8 cellular contexts compared by ENCODE assay signal in genomic region chr3:23183731-23184130, GRCh38. TPM values are rescaled to one million over a fixed set of nuclear protein-coding genes. Genes with fewer than 3 reads are reported as not detected.
DNase-seq lines count a peak whose midpoint lies in the region; ATAC-seq and TF ChIP-seq lines count a peak whose summit lies in the region.

No MANE protein-coding gene starts in this region.

- H3K27me3 Mint-ChIP-seq in WTC11 (ENCODE audit: low read depth), result no peaks in the 10 kb centered on the region

- CTCF ChIA-PET in AG04449 (lab: Yijun Ruan, JAX) (no interaction called here), HEK293T (lab: Yijun Ruan, JAX) (no interaction called here), WTC11 (lab: Charles Lee) (no interaction called here)

- H3K27ac Mint-ChIP-seq in WTC11, result no peak overlapping the region

- ATAC-seq in WTC11 (peak; percentile 100), HG03135 (IDR thresholded peaks at IDR 0.05; ENCODE audit: unreplicated experiment) (no peak), HG02973 (IDR thresholded peaks at IDR 0.05; ENCODE audit: unreplicated experiment) (no peak)

- H3K27me3 ChIP-seq in uterus, result no peaks in the 10 kb centered on the region

- no peak overlapping the region for H3K27ac ChIP-seq in uterus

- DNase-seq in AG04449 (ENCODE audit: low read depth, low spot score) (peak; percentile 10), HEK293T (ENCODE audit: extremely low spot score) (peak; percentile 56), WTC11 (ENCODE audit: low spot score) (peak; percentile 50), iPS-NIHi11 (ENCODE audit: low spot score) (peak; percentile 70), uterus (peak in 1 of 2 donors; percentile 28), NCI-H2171 (lab: John Stamatoyannopoulos, UW) (no peak)

- TF ChIP-seq CTCF in AG04449 (IDR thresholded peaks at IDR 0.05; ENCODE audit: insufficient read depth, low read length, missing control alignments), result peak; percentile 65
- TF ChIP-seq CTCF in WTC11 (IDR thresholded peaks at IDR 0.05), result no peak; the same call in 1 of the 2 replicates
- TF ChIP-seq CTCF in uterus (IDR thresholded peaks at IDR 0.05), result peak; percentile 17 to 36 (median 30)

- H3K4me3 ChIP-seq in AG04449 (ENCODE audit: low read depth, low read length) (no peak overlapping the region), uterus (no peak overlapping the region)

- H3K4me1 ChIP-seq in uterus, result no peaks in the 10 kb centered on the region

- peaks cover 22% of the 10 kb centered on the region for H3K4me1 Mint-ChIP-seq in WTC11

- no peaks in the 10 kb centered on the region for H3K36me3 Mint-ChIP-seq in WTC11

- POLR2A ChIA-PET in AG04449 (lab: Yijun Ruan, JAX), result no interaction called here
- POLR2A ChIA-PET in HEK293T (lab: Yijun Ruan, JAX), result no interaction called here
- POLR2A ChIA-PET in WTC11 (lab: Charles Lee), result no interaction called here

- no peaks in the 10 kb centered on the region for H3K9me3 Mint-ChIP-seq in WTC11

- TF ChIP-seq POLR2A in uterus (IDR thresholded peaks at IDR 0.05), result no peak

- no peak overlapping the region for H3K4me3 Mint-ChIP-seq in WTC11

- intact Hi-C loops in uterus (cut with DNase I; ENCODE audit: low total_unique reads), result no loop called here

- H3K9me3 ChIP-seq in uterus, result no peaks in the 10 kb centered on the region

- H3K36me3 ChIP-seq in uterus, result no peaks in the 10 kb centered on the region

TF ChIP-seq in HEK293T, 16 proteins besides CTCF, POLR2A, EP300 and RAD21:
- TF ChIP-seq FOXA1 (IDR thresholded peaks at IDR 0.05) (no peak), NFRKB (IDR thresholded peaks at IDR 0.05) (no peak), FOXM1 (IDR thresholded peaks at IDR 0.05; ENCODE audit: borderline replicate concordance) (no peak), SUZ12 (IDR thresholded peaks at IDR 0.05) (no peak), CTBP1 (IDR thresholded peaks at IDR 0.05; ENCODE audit: borderline replicate concordance) (no peak), L3MBTL2 (conservative IDR thresholded peaks at IDR 0.05) (no peak), ZNF384 (IDR thresholded peaks at IDR 0.05) (no peak), BHLHE40 (IDR thresholded peaks at IDR 0.05; ENCODE audit: borderline replicate concordance) (no peak)
TF ChIP-seq in HEK293T: peak in this region for 0.

TF ChIP-seq in WTC11, 78 proteins besides CTCF, POLR2A, EP300 and RAD21:
- TF ChIP-seq TEAD1 (CRISPR knock-in tag; IDR thresholded peaks at IDR 0.05) (peak; percentile 94; the same call in 1 of the 2 replicates), TEAD4 (CRISPR knock-in tag; IDR thresholded peaks at IDR 0.05) (peak; percentile 57; the same call in 1 of the 2 replicates), JAZF1 (CRISPR knock-in tag; IDR thresholded peaks at IDR 0.05) (no peak), ZNF121 (CRISPR knock-in tag; IDR thresholded peaks at IDR 0.05) (no peak)

RNA-seq across cellular contexts. Expression of gene UBE2E2, which starts 19.4 kb away (rescaled TPM):
- total RNA-seq in WTC11 (2021) (53.8 to 62.8 TPM (median 54.9 TPM) in 3 replicates), uterus (10 to 100 TPM in 2 of 4 donors, 1 to 10 TPM in 2; 3.1 to 58.5 (median 25.0) TPM)
